25 cellular contexts compared by ENCODE assay signal in genomic region chr2:24473613-24474012, GRCh38.
"Had no signal": no experiment of that assay in that cellular context is flagged by ENCODE, and none has a peak within 500 bp of the region (broad histone marks: within the 10 kb centered on the region; RNA-seq: fewer than 3 reads in every experiment).

No MANE protein-coding gene starts in this region.

- ATAC-seq: natural killer cell; psoas muscle; right cardiac atrium; right lobe of liver; stimulated activated effector memory CD8-positive, alpha-beta T cell treated with anti-CD3 and anti-CD28 coated beads, Interleukin-12 subunit alpha, Interleukin-12 subunit beta, amount 100 ng/mL, for 72 hours; stimulated activated naive B cell treated with anti-CD40 and anti-IgM and Interleukin-4, amounts not matched to agents 10 μg/mL and 1 μg/mL and 100 μg/mL, for 72 hours had no signal

- H3K27me3 ChIP-seq: neural progenitor cell, ovary, right lobe of liver, sigmoid colon, stomach, thyroid gland, tibial nerve, upper lobe of left lung, vagina had no signal

- DNase-seq: natural killer cell; occipital lobe; ovary; posterior cingulate gyrus; psoas muscle; right cardiac atrium; right lobe of liver; sigmoid colon; small intestine; stimulated activated CD4-positive, alpha-beta T cell treated with anti-CD3 and anti-CD28 coated beads, Interleukin-15, amount 100 ng/mL, for 24 hours; stimulated activated CD4-positive, alpha-beta T cell treated with anti-CD3 and anti-CD28 coated beads, Interleukin-2, amount 100 ng/mL, for 24 hours; stimulated activated CD4-positive, alpha-beta T cell treated with anti-CD3 and anti-CD28 coated beads, Interleukin-2, amount 100 ng/mL, for 48 hours; stimulated activated CD4-positive, alpha-beta T cell treated with anti-CD3 and anti-CD28 coated beads, Interleukin-4, amount 100 ng/mL, for 24 hours; stimulated activated naive B cell treated with anti-CD40 and anti-IgM and Interleukin-4, amounts not matched to agents 10 μg/mL and 1 μg/mL and 100 μg/mL, for 72 hours; stimulated activated naive CD4-positive, alpha-beta T cell treated with Interleukin-2 at 50 U/mL for 16 hours; stomach; thyroid gland; trophoblast cell; upper lobe of left lung had no signal

- H3K9me3 ChIP-seq: ovary, psoas muscle, right lobe of liver, sigmoid colon, stomach, thoracic aorta, thyroid gland, tibial nerve, upper lobe of left lung, vagina had no signal

- H3K27ac ChIP-seq: neural progenitor cell, ovary, parathyroid adenoma, psoas muscle, right lobe of liver, sigmoid colon, stomach, thoracic aorta, thyroid gland, tibial nerve, upper lobe of left lung, vagina had no signal

- H3K4me3 ChIP-seq: neural progenitor cell, ovary, psoas muscle, right lobe of liver, sigmoid colon, stomach, thoracic aorta, thyroid gland, tibial nerve, upper lobe of left lung, vagina had no signal

- H3K36me3 ChIP-seq: neural progenitor cell, ovary, right lobe of liver, sigmoid colon, stomach, thoracic aorta, thyroid gland, tibial nerve, upper lobe of left lung, vagina had no signal

- H3K4me1 ChIP-seq: neural progenitor cell, parathyroid adenoma, psoas muscle, right lobe of liver, sigmoid colon, stomach, thyroid gland, tibial nerve, upper lobe of left lung, vagina had no signal
